Comparison of ENCODE assay signal across 11 cellular contexts in genomic region chr2:74079522-74080341, GRCh38.
A peak's percentile ranks its signal among the peaks of the same experiment; 100 is the strongest.
DNase-seq lines count a peak whose midpoint lies in the region; ATAC-seq and TF ChIP-seq lines count a peak whose summit lies in the region.
"Had no signal": no experiment of that assay in that cellular context is flagged by ENCODE, and none has a peak within 500 bp of the region (broad histone marks: within the 10 kb centered on the region; RNA-seq: fewer than 3 reads in every experiment).

No MANE protein-coding gene starts in this region.

- intact Hi-C loops in Right ventricle myocardium inferior (cut with DNase I) (no loop called here), uterus (cut with DNase I; ENCODE audit: low total_unique reads) (no loop called here)

- ATAC-seq in Right ventricle myocardium inferior: no peak
- ATAC-seq in HG03045 (IDR thresholded peaks at IDR 0.05; ENCODE audit: unreplicated experiment): peak; percentile 65
- ATAC-seq: activated T-cell treated with anti-CD3 and anti-CD28 coated beads, Interleukin-2, amount 50 U/mL, for 72 hours had no signal

- H3K4me3 ChIP-seq in cardiac muscle cell: no peak overlapping the region
- H3K4me3 ChIP-seq in uterus: no peak overlapping the region

- H3K36me3 ChIP-seq in cardiac muscle cell (no peaks in the 10 kb centered on the region), uterus (no peaks in the 10 kb centered on the region)

- peak overlapping the region; percentile 55 for H3K27ac ChIP-seq in cardiac muscle cell
- no peak overlapping the region for H3K27ac ChIP-seq in uterus
- H3K27ac ChIP-seq: epithelial cell of prostate had no signal

- no peaks in the 10 kb centered on the region for H3K9me3 ChIP-seq in cardiac muscle cell (ENCODE audit: low read depth)
- H3K9me3 ChIP-seq in uterus: no peaks in the 10 kb centered on the region

- TF ChIP-seq POLR2A in uterus (IDR thresholded peaks at IDR 0.05): no peak

- TF ChIP-seq CTCF in cardiac muscle cell (IDR thresholded peaks at IDR 0.05; ENCODE audit: low read depth, low read length) (no peak), uterus (IDR thresholded peaks at IDR 0.05) (no peak)

- DNase-seq in cardiac muscle cell (ENCODE audit: low read depth in 1 of 2, low spot score in 1 of 2) (no peak), Right ventricle myocardium inferior (ENCODE audit: missing footprints) (no peak), SIG-M5 treated with dmso at 0.1 percent for 504 hours (lab: John Stamatoyannopoulos, UW; ENCODE audit: unreplicated experiment) (peak; percentile 93), dermis blood vessel endothelial cell (no peak), T-helper 9 cell (no peak), uterus (no peak), NCI-H2029 treated with DMSO at 0.1 percent for 48 hours (lab: John Stamatoyannopoulos, UW) (no peak)
- DNase-seq: activated T-cell treated with anti-CD3 and anti-CD28 coated beads, Interleukin-2, amount 50 U/mL, for 72 hours; OCI-M1 had no signal

- no peaks in the 10 kb centered on the region for H3K27me3 ChIP-seq in cardiac muscle cell
- H3K27me3 ChIP-seq in uterus: no peaks in the 10 kb centered on the region

- H3K4me1 ChIP-seq in cardiac muscle cell (ENCODE audit: low read depth) (peaks cover 31% of the 10 kb centered on the region), uterus (no peaks in the 10 kb centered on the region)
